In genomic region chr15:60130811-60131210, GRCh38 we compare ENCODE assay signal across 21 cellular contexts.
DNase-seq lines count a peak whose midpoint lies in the region; ATAC-seq and TF ChIP-seq lines count a peak whose summit lies in the region.
"Had no signal": no experiment of that assay in that cellular context is flagged by ENCODE, and none has a peak within 500 bp of the region (broad histone marks: within the 10 kb centered on the region; RNA-seq: fewer than 3 reads in every experiment).

No MANE protein-coding gene starts in this region.

- DNase-seq in NCI-H2171 treated with DMSO at 0.1 percent for 48 hours (lab: John Stamatoyannopoulos, UW), result no peak
- DNase-seq: 8988T; ACHN; AML-193; BE2C; CD4-positive, alpha-beta T cell; CD8-positive, alpha-beta memory T cell; DMS 273 treated with DMSO at 0.1 percent for 48 hours; DMS79; EL; GDM1; GOT3 had no signal

- H3K36me3 ChIP-seq in HEK293 (ENCODE audit: control insufficient read depth in 2 of 2, insufficient read depth in 1 of 2, low read length in 2 of 2), result no peaks in the 10 kb centered on the region
- no peaks in the 10 kb centered on the region for H3K36me3 ChIP-seq in Loucy (ENCODE audit: insufficient read depth, low read length)
- no peaks in the 10 kb centered on the region for H3K36me3 ChIP-seq in OCI-LY3 (replicated peaks; ENCODE audit: low read depth, low read length)
- H3K36me3 ChIP-seq: BE2C; BLaER1 treated with 17β-estradiol and CSF1 and Interleukin-3, amounts not matched to agents 10 nM and 100 nM; HAP-1 had no signal

- ATAC-seq in GM18868 (IDR thresholded peaks at IDR 0.05; ENCODE audit: unreplicated experiment) (no peak), HG03039 (IDR thresholded peaks at IDR 0.05; ENCODE audit: unreplicated experiment) (no peak)
- ATAC-seq: A549, GM12878 had no signal

- no peak overlapping the region for H3K9ac ChIP-seq in Loucy (ENCODE audit: low read depth, low read length, poor library complexity, severe bottlenecking)
- H3K9ac ChIP-seq in OCI-LY3 (ENCODE audit: low read length), result no peak overlapping the region
- H3K9ac ChIP-seq: BLaER1 treated with 17β-estradiol and CSF1 and Interleukin-3, amounts not matched to agents 10 nM and 100 nM had no signal

- no peaks in the 10 kb centered on the region for H3K79me2 ChIP-seq in Loucy (ENCODE audit: insufficient read depth, low read length)
- no peaks in the 10 kb centered on the region for H3K79me2 ChIP-seq in OCI-LY3 (ENCODE audit: low read length)

- H3K4me2 ChIP-seq in Loucy (ENCODE audit: low read depth, low read length, poor library complexity, severe bottlenecking), result no peak overlapping the region
- H3K4me2 ChIP-seq in OCI-LY3 (ENCODE audit: low read length), result peak overlapping the region; percentile 10; the same call in 1 of the 2 replicates
- H3K4me2 ChIP-seq: A549; BLaER1 treated with 17β-estradiol and CSF1 and Interleukin-3, amounts not matched to agents 10 nM and 100 nM had no signal

- TF ChIP-seq CTCF in HEK293 (tag by site-specific recombination; IDR thresholded peaks at IDR 0.05) (no peak), Loucy (conservative IDR thresholded peaks at IDR 0.05; ENCODE audit: low read length) (no peak), OCI-LY3 (IDR thresholded peaks at IDR 0.05; ENCODE audit: low read depth, low read length) (no peak)

- POLR2A ChIA-PET in HEK293 (lab: Yijun Ruan, JAX), result no interaction called here

- H4K20me1 ChIP-seq in Loucy (ENCODE audit: insufficient read depth, low read length, poor library complexity, severe bottlenecking), result no peaks in the 10 kb centered on the region
- no peaks in the 10 kb centered on the region for H4K20me1 ChIP-seq in OCI-LY3 (ENCODE audit: insufficient read depth, low read length)
- H4K20me1 ChIP-seq: BLaER1 treated with 17β-estradiol and CSF1 and Interleukin-3, amounts not matched to agents 10 nM and 100 nM had no signal

- CTCF ChIA-PET in HEK293 (lab: Yijun Ruan, JAX), result no interaction called here

- H3F3A ChIP-seq in Loucy (ENCODE audit: low read depth), result no peaks in the 10 kb centered on the region

- H3K27me3 ChIP-seq in Loucy (ENCODE audit: insufficient read depth, low read length, poor library complexity, severe bottlenecking) (no peaks in the 10 kb centered on the region), OCI-LY3 (ENCODE audit: low read depth, low read length) (no peaks in the 10 kb centered on the region)
- H3K27me3 ChIP-seq: BLaER1 treated with 17β-estradiol and CSF1 and Interleukin-3, amounts not matched to agents 10 nM and 100 nM had no signal

- H3K4me1 ChIP-seq in HEK293 (ENCODE audit: control insufficient read depth, insufficient read depth, low read length) (peaks cover 3% of the 10 kb centered on the region; the same call in 1 of the 2 replicates), Loucy (ENCODE audit: insufficient read depth, low read length, poor library complexity, severe bottlenecking) (peaks cover 45% of the 10 kb centered on the region), OCI-LY3 (ENCODE audit: low read length) (peaks cover 70% of the 10 kb centered on the region)
- H3K4me1 ChIP-seq: A549, BE2C, HAP-1 had no signal

- 0 out of 2 replicates have a peak overlapping the region, but pooled peaks have one; percentile 49 for H2AFZ ChIP-seq in Loucy (ENCODE audit: low read length)
- no peak overlapping the region for H2AFZ ChIP-seq in OCI-LY3 (ENCODE audit: low read depth, low read length)

- H3K9me3 ChIP-seq in HEK293 (ENCODE audit: control insufficient read depth, insufficient read depth, low read depth, low read length), result no peaks in the 10 kb centered on the region
- no peaks in the 10 kb centered on the region for H3K9me3 ChIP-seq in Loucy (ENCODE audit: insufficient read depth, low read depth, low read length)
- H3K9me3 ChIP-seq in OCI-LY3 (ENCODE audit: insufficient read depth, low read length), result no peaks in the 10 kb centered on the region
- H3K9me3 ChIP-seq: A549; BE2C; BLaER1 treated with 17β-estradiol and CSF1 and Interleukin-3, amounts not matched to agents 10 nM and 100 nM; HAP-1 had no signal

- no peaks in the 10 kb centered on the region for H3K9me2 ChIP-seq in Loucy (replicated peaks; ENCODE audit: low read depth, low read length)

- no peak overlapping the region for H3K27ac ChIP-seq in HEK293 (ENCODE audit: extremely low read depth, low read depth, low read length)
- H3K27ac ChIP-seq in OCI-LY3 (ENCODE audit: low read length), result peak overlapping the region; percentile 96; the same call in 1 of the 2 replicates
- H3K27ac ChIP-seq: A549; BLaER1 treated with 17β-estradiol and CSF1 and Interleukin-3, amounts not matched to agents 10 nM and 100 nM had no signal

- no peak overlapping the region for H3K4me3 ChIP-seq in HEK293 (ENCODE audit: low read depth, low read length)
- H3K4me3 ChIP-seq in Loucy (ENCODE audit: low read length, poor library complexity, severe bottlenecking), result no peak overlapping the region
- H3K4me3 ChIP-seq in OCI-LY3 (ENCODE audit: low read length), result no peak overlapping the region
- H3K4me3 ChIP-seq: A549; BLaER1 treated with 17β-estradiol and CSF1 and Interleukin-3, amounts not matched to agents 10 nM and 100 nM; GM12878; HAP-1 had no signal

TF ChIP-seq in HEK293, 187 proteins besides CTCF, POLR2A, EP300 and RAD21:
- no peak for TF ChIP-seq ZNF514 (tag by site-specific recombination; IDR thresholded peaks at IDR 0.05)
- no peak for TF ChIP-seq ZNF518A (tag by site-specific recombination; conservative IDR thresholded peaks at IDR 0.05; ENCODE audit: low read depth)
- peak; percentile 35; the same call in 1 of the 2 replicates for TF ChIP-seq ZNF133 (tag by site-specific recombination; IDR thresholded peaks at IDR 0.05)
- TF ChIP-seq ZNF530 (tag by site-specific recombination; IDR thresholded peaks at IDR 0.05; ENCODE audit: low read depth), result no peak
TF ChIP-seq in HEK293: peak in this region for 1.
